ENCODE assay signal across 19 cellular contexts in genomic region chrX:41025926-41026325, GRCh38. TPM values are rescaled to one million over a fixed set of nuclear protein-coding genes. Genes with fewer than 3 reads are reported as not detected.
DNase-seq lines count a peak whose midpoint lies in the region; ATAC-seq and TF ChIP-seq lines count a peak whose summit lies in the region.
"Had no signal": no experiment of that assay in that cellular context is flagged by ENCODE, and none has a peak within 500 bp of the region (broad histone marks: within the 10 kb centered on the region; RNA-seq: fewer than 3 reads in every experiment).

No MANE protein-coding gene starts in this region.

- H3K4me3 Mint-ChIP-seq in neural progenitor cell: peak overlapping the region; percentile 64
- H3K4me3 Mint-ChIP-seq: activated CD8-positive, alpha-beta memory T cell treated with anti-CD3 and anti-CD28 coated beads, Interleukin-2, amount 10 ng/mL, durations not matched to agents 7 days and 5 days; activated naive CD4-positive, alpha-beta T cell treated with anti-CD3 and anti-CD28 coated beads, Interleukin-2, amount 10 ng/mL, durations not matched to agents 7 days and 5 days had no signal

- peak overlapping the region; percentile 98 for H3K27ac Mint-ChIP-seq in neural progenitor cell
- H3K27ac Mint-ChIP-seq: activated CD8-positive, alpha-beta memory T cell treated with anti-CD3 and anti-CD28 coated beads, Interleukin-2, amount 10 ng/mL, durations not matched to agents 7 days and 5 days; activated naive CD4-positive, alpha-beta T cell treated with anti-CD3 and anti-CD28 coated beads, Interleukin-2, amount 10 ng/mL, durations not matched to agents 7 days and 5 days had no signal

- no peak overlapping the region for H3K4me3 ChIP-seq in fibroblast of pulmonary artery (replicated peaks; ENCODE audit: low read depth, low read length)
- H3K4me3 ChIP-seq in neural progenitor cell: peak overlapping the region; percentile 33
- H3K4me3 ChIP-seq: BLaER1 had no signal

- H3K27ac ChIP-seq in neural progenitor cell: peak overlapping the region; percentile 87
- H3K27ac ChIP-seq: BLaER1, epithelial cell of prostate, parathyroid adenoma, WERI-Rb-1 had no signal

- H3K9ac ChIP-seq in ES-I3 (ENCODE audit: low read depth, low read length) (peak overlapping the region; percentile 19), neural progenitor cell (no peak overlapping the region)
- H3K9ac ChIP-seq: BLaER1, parathyroid adenoma had no signal

- H2AFZ ChIP-seq in neural progenitor cell (replicated peaks): peak overlapping the region; percentile 78
- H2AFZ ChIP-seq: parathyroid adenoma had no signal

- H3K27me3 Mint-ChIP-seq in neural progenitor cell (ENCODE audit: insufficient read depth, low read depth): no peaks in the 10 kb centered on the region
- H3K27me3 Mint-ChIP-seq: activated CD8-positive, alpha-beta memory T cell treated with anti-CD3 and anti-CD28 coated beads, Interleukin-2, amount 10 ng/mL, durations not matched to agents 7 days and 5 days; activated naive CD4-positive, alpha-beta T cell treated with anti-CD3 and anti-CD28 coated beads, Interleukin-2, amount 10 ng/mL, durations not matched to agents 7 days and 5 days had no signal

- peak overlapping the region; percentile 73 for H3K4me2 ChIP-seq in neural progenitor cell
- H3K4me2 ChIP-seq: BLaER1 had no signal

- no peak for TF ChIP-seq CTCF in fibroblast of pulmonary artery (IDR thresholded peaks at IDR 0.05; ENCODE audit: low read length, missing control alignments)
- TF ChIP-seq CTCF in neural progenitor cell (IDR thresholded peaks at IDR 0.05): no peak

- H3K79me2 ChIP-seq in neural progenitor cell (ENCODE audit: low read depth): no peaks in the 10 kb centered on the region
- H3K79me2 ChIP-seq: parathyroid adenoma had no signal

- H3K36me3 ChIP-seq in ES-I3 (ENCODE audit: insufficient read depth, low read length): no peaks in the 10 kb centered on the region
- H3K36me3 ChIP-seq in neural progenitor cell: no peaks in the 10 kb centered on the region
- H3K36me3 ChIP-seq: BLaER1, WERI-Rb-1 had no signal

- H3K4me1 ChIP-seq in ES-I3 (ENCODE audit: insufficient read depth, low read length) (peaks cover 17% of the 10 kb centered on the region), neural progenitor cell (peaks cover 35% of the 10 kb centered on the region)
- H3K4me1 ChIP-seq: BLaER1, parathyroid adenoma had no signal

- peaks cover 20% of the 10 kb centered on the region for H3K4me1 Mint-ChIP-seq in neural progenitor cell
- H3K4me1 Mint-ChIP-seq: activated CD8-positive, alpha-beta memory T cell treated with anti-CD3 and anti-CD28 coated beads, Interleukin-2, amount 10 ng/mL, durations not matched to agents 7 days and 5 days; activated naive CD4-positive, alpha-beta T cell treated with anti-CD3 and anti-CD28 coated beads, Interleukin-2, amount 10 ng/mL, durations not matched to agents 7 days and 5 days had no signal

- peaks cover 41% of the 10 kb centered on the region for H3F3A ChIP-seq in neural progenitor cell (ENCODE audit: low read depth)

- H3K36me3 Mint-ChIP-seq in neural progenitor cell: no peaks in the 10 kb centered on the region
- H3K36me3 Mint-ChIP-seq: activated CD8-positive, alpha-beta memory T cell treated with anti-CD3 and anti-CD28 coated beads, Interleukin-2, amount 10 ng/mL, durations not matched to agents 7 days and 5 days; activated naive CD4-positive, alpha-beta T cell treated with anti-CD3 and anti-CD28 coated beads, Interleukin-2, amount 10 ng/mL, durations not matched to agents 7 days and 5 days had no signal

- DNase-seq in NCI-H82 treated with DMSO at 0.1 percent for 48 hours (lab: John Stamatoyannopoulos, UW; ENCODE audit: unreplicated experiment): peak; percentile 33
- DNase-seq in fibroblast of pulmonary artery (ENCODE audit: low read depth): peak; percentile 42
- peak; percentile 70 for DNase-seq in neural progenitor cell (ENCODE audit: low spot score)
- no peak for DNase-seq in SIG-M5 (lab: John Stamatoyannopoulos, UW)
- no peak for DNase-seq in T-helper 1 cell
- DNase-seq: activated CD8-positive, alpha-beta memory T cell treated with anti-CD3 and anti-CD28 coated beads, Interleukin-2, amount 10 ng/mL, durations not matched to agents 7 days and 5 days; activated naive CD4-positive, alpha-beta T cell treated with anti-CD3 and anti-CD28 coated beads, Interleukin-2, amount 10 ng/mL, durations not matched to agents 7 days and 5 days; central memory CD4-positive, alpha-beta T cell; DMS53; hippocampal formation; NCI-H2171; stimulated activated CD4-positive, alpha-beta T cell treated with anti-CD3 and anti-CD28 coated beads, Interleukin-15, amount 100 ng/mL, for 24 hours; WERI-Rb-1 had no signal

- H3K9me3 Mint-ChIP-seq in neural progenitor cell: peaks cover 8% of the 10 kb centered on the region
- H3K9me3 Mint-ChIP-seq: activated naive CD4-positive, alpha-beta T cell treated with anti-CD3 and anti-CD28 coated beads, Interleukin-2, amount 10 ng/mL, durations not matched to agents 7 days and 5 days had no signal

- ATAC-seq in GM19324 (IDR thresholded peaks at IDR 0.05; ENCODE audit: low FRiP score, unreplicated experiment): no peak
- ATAC-seq in GM21737 (IDR thresholded peaks at IDR 0.05; ENCODE audit: unreplicated experiment): no peak
- ATAC-seq: activated CD8-positive, alpha-beta memory T cell treated with anti-CD3 and anti-CD28 coated beads, Interleukin-2, amount 10 ng/mL, durations not matched to agents 7 days and 5 days had no signal

- no peaks in the 10 kb centered on the region for H3K27me3 ChIP-seq in neural progenitor cell

- H3K9me3 ChIP-seq in ES-I3 (ENCODE audit: control insufficient read depth, insufficient read depth, low read length) (peaks cover 12% of the 10 kb centered on the region), neural progenitor cell (ENCODE audit: low read depth) (peaks cover 6% of the 10 kb centered on the region)
- H3K9me3 ChIP-seq: BLaER1 had no signal

- H4K20me1 ChIP-seq in neural progenitor cell (ENCODE audit: low read depth): no peaks in the 10 kb centered on the region

RNA-seq across cellular contexts. Expression of gene USP9X, which starts 59.3 kb away (rescaled TPM):
- total RNA-seq in neural progenitor cell (ENCODE audit: low replicate concordance): 92.5 and 115 TPM in 2 replicates

Comparison
In these comparisons a context has a peak if more than half of its experiments do, and no peak if none do; other contexts are left out.
1. DNase-seq: peak in NCI-H82 treated with DMSO at 0.1 percent for 48 hours (single experiment), fibroblast of pulmonary artery (single experiment) and neural progenitor cell (single experiment); none in SIG-M5 (single experiment) and T-helper 1 cell (0 of 5).